In genomic region chr1:39695011-39695410, GRCh38 we compare ENCODE assay signal across 2 cellular contexts.
TF ChIP-seq lines count a peak whose summit lies in the region.

No MANE protein-coding gene starts in this region.

TF ChIP-seq in IMR-90, 13 proteins besides CTCF, POLR2A, EP300 and RAD21:
- TF ChIP-seq USF2 (IDR thresholded peaks at IDR 0.05; ENCODE audit: low read depth, low read length) (no peak), MAFK (IDR thresholded peaks at IDR 0.05; ENCODE audit: low read depth, low read length) (no peak), MAZ (IDR thresholded peaks at IDR 0.05; ENCODE audit: borderline replicate concordance, low read depth, low read length) (no peak), RCOR1 (IDR thresholded peaks at IDR 0.05; ENCODE audit: insufficient replicate concordance, low read length) (no peak), ELK1 (IDR thresholded peaks at IDR 0.05; ENCODE audit: borderline replicate concordance, low read depth, low read length) (no peak), FOS (IDR thresholded peaks at IDR 0.05; ENCODE audit: low read depth, low read length) (no peak), MXI1 (IDR thresholded peaks at IDR 0.05; ENCODE audit: borderline replicate concordance, low read depth, low read length) (no peak), NFE2L2 (IDR thresholded peaks at IDR 0.05; ENCODE audit: low read depth, low read length) (no peak), CEBPB (IDR thresholded peaks at IDR 0.05; ENCODE audit: low read depth, low read length) (no peak), BHLHE40 (IDR thresholded peaks at IDR 0.05; ENCODE audit: low read depth, low read length) (no peak), RFX5 (IDR thresholded peaks at IDR 0.05; ENCODE audit: low read depth, low read length) (no peak), SMC3 (IDR thresholded peaks at IDR 0.05; ENCODE audit: low read depth, low read length) (no peak), CHD1 (IDR thresholded peaks at IDR 0.05; ENCODE audit: low read depth, low read length) (no peak)

TF ChIP-seq in GM12878, 131 proteins besides CTCF, POLR2A, EP300 and RAD21:
- TF ChIP-seq BCL11A (IDR thresholded peaks at IDR 0.05; ENCODE audit: low read depth, low read length) (no peak), ZBTB11 (CRISPR knock-in tag; IDR thresholded peaks at IDR 0.05) (no peak), SMC3 (IDR thresholded peaks at IDR 0.05; ENCODE audit: borderline replicate concordance, low read length) (no peak), SIN3A (IDR thresholded peaks at IDR 0.05; ENCODE audit: low read depth, low read length) (no peak), GABPA (IDR thresholded peaks at IDR 0.05; ENCODE audit: low read depth) (no peak), CUX1 (IDR thresholded peaks at IDR 0.05; ENCODE audit: insufficient replicate concordance, low read depth, low read length) (no peak), IKZF1 (conservative IDR thresholded peaks at IDR 0.05) (peak; percentile 19; the same call in 1 of the 2 replicates), RCOR1 (conservative IDR thresholded peaks at IDR 0.05; ENCODE audit: low read depth, low read length) (no peak)
